19 cellular contexts compared by ENCODE assay signal in genomic region chr5:166772770-166773169, GRCh38.
DNase-seq lines count a peak whose midpoint lies in the region; FAIRE-seq and TF ChIP-seq lines count a peak whose summit lies in the region.
"Had no signal": no experiment of that assay in that cellular context is flagged by ENCODE, and none has a peak within 500 bp of the region (broad histone marks: within the 10 kb centered on the region; RNA-seq: fewer than 3 reads in every experiment).

No MANE protein-coding gene starts in this region.

- no peaks in the 10 kb centered on the region for H3K4me1 ChIP-seq in thyroid gland
- H3K4me1 ChIP-seq: parathyroid adenoma had no signal

- DNase-seq in HCEC 1CT (peak; percentile 61), amniotic epithelial cell (ENCODE audit: low read depth) (peak; percentile 90), fibroblast of pulmonary artery (ENCODE audit: low read depth) (peak; percentile 89), putamen (ENCODE audit: low spot score) (peak; percentile 1), NCI-H774 (lab: John Stamatoyannopoulos, UW) (no peak), thyroid gland (no peak), H54 (ENCODE audit: insufficient read length, low spot score) (no peak)
- no peak for DNase-seq in activated CD8-positive, alpha-beta memory T cell treated with anti-CD3 and anti-CD28 coated beads for 24 hours
- DNase-seq: activated CD4-positive, alpha-beta T cell treated with anti-CD3 and anti-CD28 coated beads for 1 hour; activated naive CD8-positive, alpha-beta T cell treated with anti-CD3 and anti-CD28 coated beads, Interleukin-2, amount 50 U/mL, for 24 hours; AML-193; cerebellar nuclear complex; COR-L47; naive B cell; NCI-H2171; stimulated activated CD4-positive, alpha-beta T cell treated with anti-CD3 and anti-CD28 coated beads, Interleukin-4, amount 100 ng/mL, for 4 hours; substantia nigra had no signal

- TF ChIP-seq POLR2A in thyroid gland (IDR thresholded peaks at IDR 0.05) (no peak), H54 (IDR thresholded peaks at IDR 0.05; ENCODE audit: low read depth, low read length) (no peak)

- no peak overlapping the region for H3K27ac ChIP-seq in thyroid gland
- H3K27ac ChIP-seq: parathyroid adenoma had no signal

- 0 to 55% methylated on average over 1 of the region's 1 CpG for WGBS in thyroid gland, 2 donors

- no peak for TF ChIP-seq CTCF in fibroblast of pulmonary artery (IDR thresholded peaks at IDR 0.05; ENCODE audit: low read length, missing control alignments)
- no peak for TF ChIP-seq CTCF in thyroid gland (IDR thresholded peaks at IDR 0.05)

- no peak for FAIRE-seq in H54 (lab: Jason Lieb, UNC)

- no peaks in the 10 kb centered on the region for H3K9me3 ChIP-seq in thyroid gland

- intact Hi-C loops in thyroid gland (cut with DNase I) = no loop called here

- H3K36me3 ChIP-seq in thyroid gland = no peaks in the 10 kb centered on the region

- no peaks in the 10 kb centered on the region for H3K27me3 ChIP-seq in thyroid gland

- H3K4me3 ChIP-seq in fibroblast of pulmonary artery (replicated peaks; ENCODE audit: low read depth, low read length) = no peak overlapping the region
- no peak overlapping the region for H3K4me3 ChIP-seq in thyroid gland (replicated peaks in 1 of 3)
- H3K4me3 ChIP-seq: smooth muscle cell had no signal

Comparison
In these comparisons a context has a peak if more than half of its experiments do, and no peak if none do; other contexts are left out.
1. DNase-seq: peak in HCEC 1CT (single experiment), amniotic epithelial cell (single experiment), fibroblast of pulmonary artery (single experiment) and putamen (single experiment); none in NCI-H774 (single experiment), activated CD8-positive, alpha-beta memory T cell treated with anti-CD3 and anti-CD28 coated beads for 24 hours (single experiment), thyroid gland (0 of 2) and H54 (single experiment).